13 cellular contexts compared by ENCODE assay signal in the genomic region with DNA sequence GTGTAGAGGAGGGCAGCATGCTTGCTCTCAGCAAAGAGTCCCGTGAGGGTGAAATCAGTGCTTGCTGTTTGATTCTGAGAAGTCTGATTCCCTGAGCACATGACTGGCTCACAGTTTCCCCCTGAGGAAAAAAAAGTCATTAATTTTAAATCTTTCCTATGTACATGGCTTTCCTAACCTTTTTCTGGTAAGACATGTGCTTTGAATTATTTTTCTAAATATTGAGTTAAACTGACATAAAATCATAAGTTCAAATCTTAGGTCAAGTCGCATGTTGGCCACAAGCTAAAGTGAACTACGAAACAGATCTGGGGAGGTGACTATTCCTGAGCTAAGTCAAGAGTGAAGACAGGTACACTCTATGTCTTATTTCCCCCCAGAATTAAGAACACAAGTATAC. TPM values are rescaled to one million over a fixed set of nuclear protein-coding genes. Genes with fewer than 3 reads are reported as not detected.
"Had no signal": no experiment of that assay in that cellular context is flagged by ENCODE, and none has a peak within 500 bp of the region (broad histone marks: within the 10 kb centered on the region; RNA-seq: fewer than 3 reads in every experiment).

A gene with protein sequence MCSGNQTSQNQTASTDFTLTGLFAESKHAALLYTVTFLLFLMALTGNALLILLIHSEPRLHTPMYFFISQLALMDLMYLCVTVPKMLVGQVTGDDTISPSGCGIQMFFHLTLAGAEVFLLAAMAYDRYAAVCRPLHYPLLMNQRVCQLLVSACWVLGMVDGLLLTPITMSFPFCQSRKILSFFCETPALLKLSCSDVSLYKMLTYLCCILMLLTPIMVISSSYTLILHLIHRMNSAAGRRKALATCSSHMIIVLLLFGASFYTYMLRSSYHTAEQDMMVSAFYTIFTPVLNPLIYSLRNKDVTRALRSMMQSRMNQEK (minus strand): TSS at position 101 of the 400 bp plus-strand sequence. CDS start 0 bp downstream, at position 101.

RNA-seq across cellular contexts. Expression of the gene that starts here (rescaled TPM):
- total RNA-seq: activated CD4-positive, alpha-beta memory T cell treated with anti-CD3 and anti-CD28 coated beads for 36 hours; activated CD4-positive, alpha-beta memory T cell treated with anti-CD3 and anti-CD28 coated beads, Interleukin-2, amount 10 ng/mL, durations not matched to agents 7 days and 5 days; activated CD4-positive, alpha-beta T cell treated with anti-CD3 and anti-CD28 coated beads for 36 hours; activated CD4-positive, alpha-beta T cell treated with anti-CD3 and anti-CD28 coated beads, Interleukin-2, amount 10 ng/mL, durations not matched to agents 24 days and 14 days; activated CD4-positive, alpha-beta T cell treated with anti-CD3 and anti-CD28 coated beads, Interleukin-2, amount 10 ng/mL, durations not matched to agents 7 days and 5 days; activated CD8-positive, alpha-beta memory T cell treated with anti-CD3 and anti-CD28 coated beads for 36 hours; activated CD8-positive, alpha-beta memory T cell treated with anti-CD3 and anti-CD28 coated beads, Interleukin-2, amount 10 ng/mL, durations not matched to agents 7 days and 5 days; activated CD8-positive, alpha-beta T cell treated with anti-CD3 and anti-CD28 coated beads for 36 hours; activated CD8-positive, alpha-beta T cell treated with anti-CD3 and anti-CD28 coated beads, Interleukin-2, amount 10 ng/mL, durations not matched to agents 7 days and 5 days; T-helper 1 cell treated with Interleukin-12 subunit alpha and Interleukin-12 subunit beta and Interleukin-4 antibody, amounts not matched to agents 30 ng/mL and 1 ng/mL, for 36 hours; T-helper 17 cell; T-helper 2 cell treated with Interferon-gamma antibody and Interleukin-4, amounts not matched to agents 100 ng/mL and 5 ng/mL, for 36 hours; WTC11 had no signal
